In the genomic region with DNA sequence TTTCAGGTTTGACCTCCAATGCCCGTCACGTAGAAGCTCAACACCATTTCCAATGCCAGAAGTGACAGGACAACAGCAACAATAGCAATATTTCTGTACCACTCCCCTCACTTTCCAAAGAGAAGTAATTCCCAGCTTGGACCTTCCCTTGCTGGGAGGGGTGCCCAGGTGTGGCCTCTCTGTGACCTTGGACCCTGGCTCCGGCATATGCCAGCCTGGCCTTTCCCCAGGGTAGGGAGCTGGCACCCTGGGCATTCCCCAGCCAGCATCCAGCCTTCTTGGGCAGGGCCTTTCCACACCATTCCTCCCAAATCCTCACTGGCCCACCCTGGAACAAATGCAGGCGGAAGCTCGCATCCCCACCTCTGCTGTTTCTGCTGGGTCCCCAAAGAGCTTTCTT, we compare ENCODE assay signal across 8 cellular contexts. TPM values are rescaled to one million over a fixed set of nuclear protein-coding genes. Genes with fewer than 3 reads are reported as not detected.
"Had no signal": no experiment of that assay in that cellular context is flagged by ENCODE, and none has a peak within 500 bp of the region (broad histone marks: within the 10 kb centered on the region; RNA-seq: fewer than 3 reads in every experiment).

No MANE protein-coding gene starts in this region.

RNA-seq across cellular contexts. Expression of a gene that starts 37.1 kb away (rescaled TPM):
- total RNA-seq: temporal lobe, thoracic aorta, thyroid gland, transverse colon had no signal

RNA-seq across cellular contexts. Expression of a gene that starts 53.1 kb away (rescaled TPM):
- total RNA-seq: thoracic aorta, thyroid gland, upper lobe of right lung, ureter, uterus had no signal
- polyA plus RNA-seq: urinary bladder had no signal
